18 cellular contexts compared by ENCODE assay signal in genomic region chr4:184808719-184809062, GRCh38. TPM values are rescaled to one million over a fixed set of nuclear protein-coding genes. Genes with fewer than 3 reads are reported as not detected.
DNase-seq lines count a peak whose midpoint lies in the region; ATAC-seq and TF ChIP-seq lines count a peak whose summit lies in the region.
"Had no signal": no experiment of that assay in that cellular context is flagged by ENCODE, and none has a peak within 500 bp of the region (broad histone marks: within the 10 kb centered on the region; RNA-seq: fewer than 3 reads in every experiment).

No MANE protein-coding gene starts in this region.

- H3K4me3 Mint-ChIP-seq in chondrocyte (ENCODE audit: unreplicated experiment) = no peak overlapping the region
- H3K4me3 Mint-ChIP-seq: activated naive CD8-positive, alpha-beta T cell treated with anti-CD3 and anti-CD28 coated beads for 36 hours; HFFc6 had no signal

- ATAC-seq in GM21360 (IDR thresholded peaks at IDR 0.05; ENCODE audit: unreplicated experiment) = no peak
- ATAC-seq in HG03280 (IDR thresholded peaks at IDR 0.05; ENCODE audit: unreplicated experiment) = no peak
- ATAC-seq: gastroesophageal sphincter, GM12878 had no signal

- DNase-seq in GM03348 (ENCODE audit: low spot score) (peak; percentile 10), esophagus squamous epithelium (lab: John Stamatoyannopoulos, UW) (no peak), osteoblast (ENCODE audit: insufficient read length, low spot score, missing footprints) (no peak), chondrocyte (ENCODE audit: low spot score) (no peak), iPS-NIHi11 (ENCODE audit: low spot score) (no peak)
- DNase-seq: activated naive CD8-positive, alpha-beta T cell treated with anti-CD3 and anti-CD28 coated beads for 36 hours; activated T-cell treated with anti-CD3 and anti-CD28 coated beads, Interleukin-2, amount 50 U/mL, for 48 hours; stimulated activated CD4-positive, alpha-beta T cell treated with anti-CD3 and anti-CD28 coated beads, Interleukin-12 subunit alpha, Interleukin-12 subunit beta, amount 100 ng/mL, for 4 hours; stimulated activated naive CD4-positive, alpha-beta T cell treated with Interleukin-2 at 50 U/mL for 16 hours had no signal

- H3K79me2 ChIP-seq in osteoblast (ENCODE audit: insufficient read depth, low read length) = peaks cover 46% of the 10 kb centered on the region

- H3K27ac ChIP-seq in esophagus squamous epithelium (peak overlapping the region in 3 of 4 donors; percentile 0 to 43 (median 8)), osteoblast (ENCODE audit: low read depth, low read length) (no peak overlapping the region)
- H3K27ac ChIP-seq: cardiac muscle cell, gastroesophageal sphincter, KMS-11, parathyroid adenoma had no signal

- H3K4me1 Mint-ChIP-seq in chondrocyte (ENCODE audit: low read depth) = peaks cover 55% of the 10 kb centered on the region

- H3K27me3 Mint-ChIP-seq in chondrocyte (ENCODE audit: low read depth) = no peaks in the 10 kb centered on the region
- H3K27me3 Mint-ChIP-seq: activated naive CD8-positive, alpha-beta T cell treated with anti-CD3 and anti-CD28 coated beads for 36 hours had no signal

- H3K27me3 ChIP-seq in esophagus squamous epithelium (no peaks in the 10 kb centered on the region), osteoblast (ENCODE audit: insufficient read depth, low read length) (no peaks in the 10 kb centered on the region)
- H3K27me3 ChIP-seq: cardiac muscle cell, gastroesophageal sphincter had no signal

- H2AFZ ChIP-seq in osteoblast (ENCODE audit: low read length) = no peak overlapping the region
- H2AFZ ChIP-seq: parathyroid adenoma had no signal

- WGBS in esophagus squamous epithelium, 2 donors = 67 to 80% methylated on average over 1 of the region's 1 CpG

- H3K27ac Mint-ChIP-seq in chondrocyte (ENCODE audit: unreplicated experiment) = no peak overlapping the region
- H3K27ac Mint-ChIP-seq: activated naive CD8-positive, alpha-beta T cell treated with anti-CD3 and anti-CD28 coated beads for 36 hours; HFFc6 had no signal

- intact Hi-C loops in esophagus squamous epithelium (cut with DNase I) = no loop called here

- H3K36me3 ChIP-seq in esophagus squamous epithelium (no peaks in the 10 kb centered on the region), osteoblast (ENCODE audit: insufficient read depth, low read length) (no peaks in the 10 kb centered on the region)
- H3K36me3 ChIP-seq: cardiac muscle cell, gastroesophageal sphincter had no signal

- H4K20me1 ChIP-seq in osteoblast (ENCODE audit: insufficient read depth, low read length) = peaks cover 45% of the 10 kb centered on the region

- no peak overlapping the region for H3K4me3 ChIP-seq in esophagus squamous epithelium
- H3K4me3 ChIP-seq in osteoblast (ENCODE audit: insufficient read depth, low read length) = no peak overlapping the region
- H3K4me3 ChIP-seq: cardiac muscle cell, gastroesophageal sphincter, GM12878 had no signal

- peak overlapping the region; percentile 21 for H3K4me2 ChIP-seq in osteoblast (ENCODE audit: insufficient read depth, low read length)
- H3K4me2 ChIP-seq: KMS-11 had no signal

- TF ChIP-seq CTCF in esophagus squamous epithelium (IDR thresholded peaks at IDR 0.05) = no peak
- no peak for TF ChIP-seq CTCF in osteoblast (IDR thresholded peaks at IDR 0.05; ENCODE audit: extremely low read depth, low read depth, low read length)
- no peak for TF ChIP-seq CTCF in chondrocyte (IDR thresholded peaks at IDR 0.05)

- H3K36me3 Mint-ChIP-seq in chondrocyte (ENCODE audit: low read depth) = peaks cover 3% of the 10 kb centered on the region

- H3K9me3 ChIP-seq in esophagus squamous epithelium (no peaks in the 10 kb centered on the region), osteoblast (ENCODE audit: low read depth, low read length) (no peaks in the 10 kb centered on the region)
- H3K9me3 ChIP-seq: gastroesophageal sphincter had no signal

- TF ChIP-seq POLR2A in esophagus squamous epithelium (IDR thresholded peaks at IDR 0.05) = no peak

- H3K9me3 Mint-ChIP-seq in chondrocyte (ENCODE audit: low read depth) = no peaks in the 10 kb centered on the region
- H3K9me3 Mint-ChIP-seq: activated naive CD8-positive, alpha-beta T cell treated with anti-CD3 and anti-CD28 coated beads for 36 hours; HFFc6 had no signal

- H3K4me1 ChIP-seq in esophagus squamous epithelium (peaks cover 27 to 74% (median 46%) of the 10 kb centered on the region in 3 donors), osteoblast (ENCODE audit: insufficient read depth, low read length) (peaks cover 29% of the 10 kb centered on the region)

TF ChIP-seq in PFSK-1, 5 proteins besides CTCF, POLR2A, EP300 and RAD21:
- TF ChIP-seq REST (IDR thresholded peaks at IDR 0.05; ENCODE audit: insufficient read depth in 1 of 2, low read depth in 2 of 2, low read length in 2 of 2) = peak; percentile 13 to 82; a peak in 2 of 4 replicates
- TF ChIP-seq TAF1 (IDR thresholded peaks at IDR 0.05; ENCODE audit: borderline replicate concordance, insufficient read depth, low read length) = no peak

RNA-seq across cellular contexts. Expression of gene ACSL1, which starts 17.1 kb away (rescaled TPM):
- 35.7 TPM for polyA plus RNA-seq in PFSK-1 (2012; ENCODE audit: insufficient read length, low read depth)
- 100 to 1,000 TPM in 1 of 4 donors, 10 to 100 TPM in 3; 59.7 to 101 (median 73.8) TPM for total RNA-seq in esophagus squamous epithelium
- total RNA-seq in osteoblast = 57.5 and 61.0 TPM in 2 replicates
- total RNA-seq in chondrocyte = 40.9 to 58.1 TPM (median 41.2 TPM) in 3 replicates
